ENCODE assay signal across 10 cellular contexts in genomic region chr1:211734791-211735190, GRCh38. TPM values are rescaled to one million over a fixed set of nuclear protein-coding genes. Genes with fewer than 3 reads are reported as not detected.
DNase-seq lines count a peak whose midpoint lies in the region; ATAC-seq, FAIRE-seq and TF ChIP-seq lines count a peak whose summit lies in the region.
"Had no signal": no experiment of that assay in that cellular context is flagged by ENCODE, and none has a peak within 500 bp of the region (broad histone marks: within the 10 kb centered on the region; RNA-seq: fewer than 3 reads in every experiment).

No MANE protein-coding gene starts in this region.

- CTCF ChIA-PET in H1 (lab: Charles Lee; ENCODE audit: partially characterized antibody): interaction anchor here (1.0 to 1.5 kb wide), 2 partner anchors 11 to 38 kb away, joined by 3 read pairs; no protein-coding TSS in a partner anchor

- H3K9me3 ChIP-seq in H1 (ENCODE audit: insufficient read depth in 2 of 2, low read depth in 1 of 2, low read length in 1 of 2) (no peaks in the 10 kb centered on the region), transverse colon (no peaks in the 10 kb centered on the region)

- H2BK120ac ChIP-seq in H1 (replicated peaks; ENCODE audit: low read depth, low read length): no peak overlapping the region

- no peak for FAIRE-seq in H1 (lab: Jason Lieb, UNC)

- H3K18ac ChIP-seq in H1 (ENCODE audit: extremely low read depth, low read length): no peak overlapping the region

- no peak overlapping the region; the same call in 1 of the 2 replicates for H4K8ac ChIP-seq in H1 (ENCODE audit: extremely low read depth, insufficient read depth, low read length)

- H2AK5ac ChIP-seq in H1 (ENCODE audit: low read depth, low read length): no peak overlapping the region

- H4K91ac ChIP-seq in H1 (replicated peaks; ENCODE audit: insufficient read length, low read length): no peak overlapping the region

- no peak for TF ChIP-seq POLR2A in H1 (IDR thresholded peaks at IDR 0.05; ENCODE audit: control extremely low read depth in 1 of 2, low read depth in 2 of 2, low read length in 2 of 2)
- no peak for TF ChIP-seq POLR2A in transverse colon (IDR thresholded peaks at IDR 0.05)

- peaks cover 21% of the 10 kb centered on the region for H3K4me1 Mint-ChIP-seq in HFFc6 (ENCODE audit: low read depth)

- H3K27ac ChIP-seq in H1 (ENCODE audit: low read depth, low read length): no peak overlapping the region
- peak overlapping the region in 2 of 4 donors; percentile 10 to 29 for H3K27ac ChIP-seq in transverse colon

- H3K27ac Mint-ChIP-seq in HFFc6: no peak overlapping the region

- no peaks in the 10 kb centered on the region for H3K79me2 ChIP-seq in H1 (ENCODE audit: control insufficient read depth in 1 of 2, insufficient read depth in 2 of 2, low read length in 2 of 2)

- H3K4ac ChIP-seq in H1 (replicated peaks; ENCODE audit: insufficient read length, low read depth, low read length): no peak overlapping the region

- TF ChIP-seq RAD21 in H1 (IDR thresholded peaks at IDR 0.05 in 1 of 2, conservative IDR thresholded peaks at IDR 0.05 in 1 of 2; ENCODE audit: low read depth in 2 of 2, low read length in 2 of 2): no peak

- no peaks in the 10 kb centered on the region for H3K36me3 Mint-ChIP-seq in HFFc6 (ENCODE audit: low read depth)

- no peaks in the 10 kb centered on the region; a peak in 3 of 7 replicates for H3K4me1 ChIP-seq in H1 (replicated peaks in 1 of 4; ENCODE audit: control insufficient read depth in 3 of 4, insufficient read depth in 4 of 4, low read length in 3 of 4)
- peaks cover 6 to 13% (median 9%) of the 10 kb centered on the region in 4 donors for H3K4me1 ChIP-seq in transverse colon

- H3K27me3 Mint-ChIP-seq in HFFc6 (ENCODE audit: insufficient read depth): peaks cover 8% of the 10 kb centered on the region

- POLR2A ChIA-PET in H1 (lab: Charles Lee; ENCODE audit: partially characterized antibody): interaction anchor here (1.5 kb wide), 1 partner anchor 14 kb away, joined by 3 read pairs; no protein-coding TSS in a partner anchor

- H2BK15ac ChIP-seq in H1 (ENCODE audit: low read length): no peak overlapping the region

- in situ Hi-C loops in transverse colon (cut with MboI; ENCODE audit: low pct_ligation_motif_present in 1 of 4, low pct_unique_long_range_greater_than_20kb in 1 of 4, low sequenced_read_pairs in 3 of 4): no loop called here

- no peak overlapping the region for H3K56ac ChIP-seq in H1 (replicated peaks; ENCODE audit: insufficient read length, low read depth, low read length)

- no peak overlapping the region for H2BK12ac ChIP-seq in H1 (ENCODE audit: low read depth, low read length)

- DNase-seq in NCI-H1694 treated with DMSO at 0.1 percent for 48 hours (lab: John Stamatoyannopoulos, UW) (peak; percentile 33), NCI-H1694 (lab: John Stamatoyannopoulos, UW) (no peak), NCI-H69 (lab: John Stamatoyannopoulos, UW) (peak; percentile 98), H1 (ENCODE audit: low read depth in 1 of 2, low spot score in 2 of 2) (no peak), transverse colon (peak; percentile 75), DMS114 treated with DMSO at 0.1 percent for 48 hours (lab: John Stamatoyannopoulos, UW; ENCODE audit: unreplicated experiment) (no peak), HFFc6 (no peak)
- DNase-seq: ACHN, nephron progenitor cell had no signal

- no peak overlapping the region for H3K4me3 ChIP-seq in H1 (ENCODE audit: extremely low read depth in 1 of 4, insufficient read depth in 2 of 4, low read depth in 3 of 4, low read length in 4 of 4)
- H3K4me3 ChIP-seq in transverse colon: no peak overlapping the region

- H4K5ac ChIP-seq in H1 (ENCODE audit: insufficient read length, low read depth, low read length): no peak overlapping the region

- no peaks in the 10 kb centered on the region for H3K79me1 ChIP-seq in H1 (ENCODE audit: low read depth, low read length)

- H3K9me3 Mint-ChIP-seq in HFFc6: no peaks in the 10 kb centered on the region
- H3K9me3 Mint-ChIP-seq: nephron progenitor cell had no signal

- no peak overlapping the region for H3K9ac ChIP-seq in H1 (replicated peaks in 1 of 4; ENCODE audit: extremely low read depth in 1 of 4, low read depth in 3 of 4, low read length in 3 of 4)

- 91% methylated on average over 4 of the region's 4 CpGs; no CpG with 5 or more reads in 1 of the 2 experiments for WGBS in H1 (ENCODE audit: extremely low coverage in 1 of 2, insufficient coverage in 1 of 2, insufficient read length in 1 of 2, insufficient replicate concordance in 2 of 2, low coverage in 1 of 2, low lambda C conversion rate in 2 of 2, missing lambda C conversion rate in 1 of 2), 2 experiments
- WGBS in transverse colon (ENCODE audit: low coverage in 1 of 2), 2 donors: 49 to 54% methylated on average over 3 to 4 of the region's 4 CpGs

- intact Hi-C loops in transverse colon (cut with DNase I; ENCODE audit: low total_unique reads): loop anchor here (10.0 kb wide), 1 partner anchor 70 kb away; no protein-coding TSS in a partner anchor

- TF ChIP-seq CTCF in H1 (IDR thresholded peaks at IDR 0.05; ENCODE audit: control extremely low read depth in 1 of 3, insufficient read depth in 1 of 3, low read depth in 1 of 3, low read length in 3 of 3) (no peak), transverse colon (IDR thresholded peaks at IDR 0.05) (no peak), HFFc6 (IDR thresholded peaks at IDR 0.05) (no peak)

- TF ChIP-seq EP300 in H1 (IDR thresholded peaks at IDR 0.05; ENCODE audit: borderline replicate concordance in 1 of 2, low read depth in 2 of 2, low read length in 2 of 2) (no peak), transverse colon (IDR thresholded peaks at IDR 0.05; ENCODE audit: low read depth) (no peak)

- no peak overlapping the region for H3K4me3 Mint-ChIP-seq in HFFc6
- H3K4me3 Mint-ChIP-seq: nephron progenitor cell had no signal

- H3K23ac ChIP-seq in H1 (ENCODE audit: insufficient read length): no peak overlapping the region

- H3K4me2 ChIP-seq in H1 (ENCODE audit: insufficient read depth in 1 of 2, low read depth in 2 of 2, low read length in 2 of 2): no peak overlapping the region

- no peaks in the 10 kb centered on the region for H4K20me1 ChIP-seq in H1 (replicated peaks in 1 of 2; ENCODE audit: control insufficient read depth in 1 of 2, insufficient read depth in 2 of 2, low read length in 2 of 2)

- no peaks in the 10 kb centered on the region; a peak in 1 of 7 replicates for H3K27me3 ChIP-seq in H1 (replicated peaks in 1 of 4; ENCODE audit: control insufficient read depth in 3 of 4, extremely low read depth in 1 of 4, insufficient read depth in 3 of 4, low read length in 3 of 4)
- H3K27me3 ChIP-seq in transverse colon: no peaks in the 10 kb centered on the region

- H3K14ac ChIP-seq in H1 (ENCODE audit: insufficient read length): no peak overlapping the region

- ATAC-seq in GM21737 (IDR thresholded peaks at IDR 0.05; ENCODE audit: unreplicated experiment): no peak

- H3K23me2 ChIP-seq in H1 (ENCODE audit: low read depth, low read length): no peaks in the 10 kb centered on the region

- H3K36me3 ChIP-seq in H1 (ENCODE audit: control insufficient read depth in 2 of 4, insufficient read depth in 4 of 4, low read length in 3 of 4) (no peaks in the 10 kb centered on the region), transverse colon (no peaks in the 10 kb centered on the region)

- H2AFZ ChIP-seq in H1 (ENCODE audit: low read length): peak overlapping the region; percentile 85; the same call in 1 of the 2 replicates

- no peak overlapping the region for H2BK5ac ChIP-seq in H1 (ENCODE audit: low read depth, low read length)

- no peak overlapping the region for H2BK20ac ChIP-seq in H1 (ENCODE audit: low read length)

TF ChIP-seq in H1, 55 proteins besides CTCF, POLR2A, EP300 and RAD21:
- no peak for TF ChIP-seq CREB1 (IDR thresholded peaks at IDR 0.05)
- no peak for TF ChIP-seq SIN3A (conservative IDR thresholded peaks at IDR 0.05 in 1 of 2, IDR thresholded peaks at IDR 0.05 in 1 of 2; ENCODE audit: low read depth in 1 of 2, low read length in 2 of 2)
- no peak for TF ChIP-seq SP1 (IDR thresholded peaks at IDR 0.05; ENCODE audit: low read depth, low read length)
- no peak for TF ChIP-seq RBBP5 (IDR thresholded peaks at IDR 0.05; ENCODE audit: borderline replicate concordance, low read depth, low read length)
- TF ChIP-seq, protein P1, sequence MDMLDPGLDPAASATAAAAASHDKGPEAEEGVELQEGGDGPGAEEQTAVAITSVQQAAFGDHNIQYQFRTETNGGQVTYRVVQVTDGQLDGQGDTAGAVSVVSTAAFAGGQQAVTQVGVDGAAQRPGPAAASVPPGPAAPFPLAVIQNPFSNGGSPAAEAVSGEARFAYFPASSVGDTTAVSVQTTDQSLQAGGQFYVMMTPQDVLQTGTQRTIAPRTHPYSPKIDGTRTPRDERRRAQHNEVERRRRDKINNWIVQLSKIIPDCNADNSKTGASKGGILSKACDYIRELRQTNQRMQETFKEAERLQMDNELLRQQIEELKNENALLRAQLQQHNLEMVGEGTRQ (IDR thresholded peaks at IDR 0.05; ENCODE audit: low read length): no peak
- TF ChIP-seq SAP30 (IDR thresholded peaks at IDR 0.05; ENCODE audit: insufficient read depth, insufficient replicate concordance, low read length): no peak
- TF ChIP-seq KDM4A (IDR thresholded peaks at IDR 0.05; ENCODE audit: low read depth, low read length, severe bottlenecking): no peak
- TF ChIP-seq SP2 (IDR thresholded peaks at IDR 0.05; ENCODE audit: low read length): no peak
- no peak for TF ChIP-seq SIX5 (IDR thresholded peaks at IDR 0.05; ENCODE audit: low read depth, low read length)
- TF ChIP-seq SRF (IDR thresholded peaks at IDR 0.05; ENCODE audit: low read depth, low read length): no peak
- no peak for TF ChIP-seq TEAD4 (IDR thresholded peaks at IDR 0.05; ENCODE audit: low read depth, low read length)

RNA-seq across cellular contexts. Expression of gene NEK2, which starts 59.4 kb away (rescaled TPM):
- total RNA-seq in H1 (2021; fragmentation: NEBNext Ultra II Directional; extraction: Animal tissue kit (Norgen Biotek cat#: 25700)): 19.7 and 22.9 TPM in 2 replicates
- 6.9 and 8.4 TPM in 2 replicates for polyA plus RNA-seq in H1 (2011; rRNA removed)
- 15.0 TPM for polyA plus RNA-seq in H1 (2011; cell fraction: cytosol; rRNA removed)
- polyA plus RNA-seq in H1 (2011; cell fraction: nucleus; rRNA removed): 5.8 TPM
- polyA plus RNA-seq in H1 (2012, experiment 1 of 2): 17.6 to 25.2 TPM (median 19.4 TPM) in 4 replicates
- polyA plus RNA-seq in H1 (2012, experiment 2 of 2): 1.6 TPM
- polyA plus RNA-seq in H1 (2013, experiment 1 of 2): 11.2 TPM
- polyA plus RNA-seq in H1 (2013, experiment 2 of 2): 11.3 TPM
- 15.9 and 16.6 TPM in 2 replicates for polyA minus RNA-seq in H1 (2011; rRNA and poly(A)+ RNA removed)
- 15.5 TPM for polyA minus RNA-seq in H1 (2011; cell fraction: cytosol; rRNA and poly(A)+ RNA removed)
- 11.2 TPM for polyA minus RNA-seq in H1 (2011; cell fraction: nucleus; rRNA and poly(A)+ RNA removed)
- total RNA-seq in transverse colon: 1 to 10 TPM; 1.7 to 4.9 (median 2.1) TPM
- total RNA-seq in HFFc6 (2021; fragmentation: NEBNext Ultra II Directional; extraction: Animal tissue kit (Norgen Biotek cat#: 25700)): 10 to 100 TPM; 10.2 to 28.6 (median 26.8) TPM

Comparison
In these comparisons a context has a peak if more than half of its experiments do, and no peak if none do; other contexts are left out.
1. DNase-seq: peak in NCI-H1694 treated with DMSO at 0.1 percent for 48 hours (single experiment), NCI-H69 (single experiment) and transverse colon (single experiment); none in NCI-H1694 (single experiment), H1 (0 of 2), DMS114 treated with DMSO at 0.1 percent for 48 hours (single experiment) and HFFc6 (single experiment).